In the genomic region with DNA sequence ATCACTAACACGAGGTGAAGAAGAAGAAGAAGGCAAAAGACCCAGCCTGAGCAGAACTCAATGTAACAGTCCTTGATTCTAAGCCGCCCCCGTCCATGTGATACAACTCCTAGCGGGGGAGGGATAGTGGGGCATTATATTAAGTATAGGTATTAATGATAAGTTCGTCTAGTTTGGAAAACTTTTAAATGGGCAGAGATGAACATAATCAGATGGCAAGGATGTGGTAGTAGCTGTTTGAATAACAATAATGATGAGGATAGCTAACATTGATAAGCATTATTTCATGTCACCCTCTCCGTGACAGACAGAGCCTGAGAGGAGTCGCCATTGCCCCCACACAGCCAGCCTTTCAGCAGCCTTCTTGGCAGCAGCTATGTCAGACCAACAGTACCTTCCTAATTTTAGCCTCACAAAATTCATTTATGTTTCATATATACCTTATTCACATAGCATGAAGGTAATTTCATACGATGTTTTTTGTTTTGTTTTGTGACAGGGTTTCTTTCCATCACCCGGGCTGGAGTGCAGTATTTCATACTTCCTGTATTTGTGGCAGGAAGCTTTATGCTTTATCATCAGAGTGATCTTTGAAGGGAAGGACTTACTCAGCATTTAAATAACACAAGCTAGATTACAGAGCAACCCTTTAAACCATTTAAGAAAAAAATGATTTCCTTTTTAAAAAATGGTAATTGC, we compare ENCODE assay signal across 9 cellular contexts.
DNase-seq lines count a peak whose midpoint lies in the region; ATAC-seq and TF ChIP-seq lines count a peak whose summit lies in the region.
"Had no signal": no experiment of that assay in that cellular context is flagged by ENCODE, and none has a peak within 500 bp of the region (broad histone marks: within the 10 kb centered on the region; RNA-seq: fewer than 3 reads in every experiment).

No MANE protein-coding gene starts in this region.

- peak; percentile 26 to 51 (median 41) for ATAC-seq in right lobe of liver
- no peak for ATAC-seq in HG03135 (IDR thresholded peaks at IDR 0.05; ENCODE audit: unreplicated experiment)
- ATAC-seq: HCT116 had no signal

- no peaks in the 10 kb centered on the region for H3K36me3 Mint-ChIP-seq in activated naive CD4-positive, alpha-beta T cell treated with anti-CD3 and anti-CD28 coated beads for 36 hours (ENCODE audit: low read depth)

- H3K9me3 Mint-ChIP-seq in activated naive CD4-positive, alpha-beta T cell treated with anti-CD3 and anti-CD28 coated beads for 36 hours = no peaks in the 10 kb centered on the region

- H3K4me3 Mint-ChIP-seq in activated naive CD4-positive, alpha-beta T cell treated with anti-CD3 and anti-CD28 coated beads for 36 hours = peak overlapping the region; percentile 71

- DNase-seq in EL = peak; percentile 53
- DNase-seq in NOMO-1 treated with DMSO at 0.1 percent for 48 hours (lab: John Stamatoyannopoulos, UW; ENCODE audit: unreplicated experiment) = peak; percentile 73
- peak; percentile 42 for DNase-seq in activated naive CD4-positive, alpha-beta T cell treated with anti-CD3 and anti-CD28 coated beads for 36 hours
- no peak for DNase-seq in right lobe of liver
- DNase-seq in iPS-NIHi7 (ENCODE audit: extremely low spot score) = no peak
- DNase-seq in AG08396 (ENCODE audit: low spot score) = no peak
- no peak for DNase-seq in posterior cingulate gyrus

- peak overlapping the region; percentile 69 for H3K27ac Mint-ChIP-seq in activated naive CD4-positive, alpha-beta T cell treated with anti-CD3 and anti-CD28 coated beads for 36 hours

- peaks cover 50% of the 10 kb centered on the region for H3K4me1 Mint-ChIP-seq in activated naive CD4-positive, alpha-beta T cell treated with anti-CD3 and anti-CD28 coated beads for 36 hours (ENCODE audit: low read depth)

- peaks cover 0 to 3% (median 0%) of the 10 kb centered on the region in 4 donors for H3K36me3 ChIP-seq in right lobe of liver

- H3K27me3 ChIP-seq in right lobe of liver = no peaks in the 10 kb centered on the region

- WGBS in right lobe of liver (ENCODE audit: insufficient coverage, low coverage, low lambda C conversion rate, missing lambda C conversion rate) = 20% methylated on average over 9 of the region's 9 CpGs

- intact Hi-C loops in activated naive CD4-positive, alpha-beta T cell treated with anti-CD3 and anti-CD28 coated beads for 36 hours (cut with micrococcal nuclease) = no loop called here
- intact Hi-C loops in right lobe of liver (cut with DNase I) = no loop called here
- intact Hi-C loops in posterior cingulate gyrus (cut with DNase I) = no loop called here

- TF ChIP-seq CTCF in right lobe of liver (IDR thresholded peaks at IDR 0.05) = no peak

- H3K4me1 ChIP-seq in right lobe of liver = peaks cover 0 to 64% (median 32%) of the 10 kb centered on the region in 4 donors

- H3K27ac ChIP-seq in right lobe of liver = peak overlapping the region; percentile 61 to 85 (median 73)

- no peak overlapping the region for H3K4me3 ChIP-seq in right lobe of liver

- TF ChIP-seq POLR2A in right lobe of liver (IDR thresholded peaks at IDR 0.05) = no peak

- no peaks in the 10 kb centered on the region for H3K27me3 Mint-ChIP-seq in activated naive CD4-positive, alpha-beta T cell treated with anti-CD3 and anti-CD28 coated beads for 36 hours (ENCODE audit: low read depth)

- CTCF ChIA-PET in activated naive CD4-positive, alpha-beta T cell treated with anti-CD3 and anti-CD28 coated beads for 36 hours (lab: Charles Lee) = interaction anchor here (0.6 to 1.7 kb wide), 5 partner anchors 13 to 1149 kb away, joined by 3 to 5 read pairs (median 4); a partner anchor contains a TSS

- no peaks in the 10 kb centered on the region for H3K9me3 ChIP-seq in right lobe of liver

Comparison
In these comparisons a context has a peak if more than half of its experiments do, and no peak if none do; other contexts are left out.
1. DNase-seq: peak in EL (single experiment), NOMO-1 treated with DMSO at 0.1 percent for 48 hours (single experiment) and activated naive CD4-positive, alpha-beta T cell treated with anti-CD3 and anti-CD28 coated beads for 36 hours (single experiment); none in right lobe of liver (0 of 3), iPS-NIHi7 (single experiment), AG08396 (single experiment) and posterior cingulate gyrus (0 of 10).